ENCODE assay signal across 1 cellular context in the genomic region with DNA sequence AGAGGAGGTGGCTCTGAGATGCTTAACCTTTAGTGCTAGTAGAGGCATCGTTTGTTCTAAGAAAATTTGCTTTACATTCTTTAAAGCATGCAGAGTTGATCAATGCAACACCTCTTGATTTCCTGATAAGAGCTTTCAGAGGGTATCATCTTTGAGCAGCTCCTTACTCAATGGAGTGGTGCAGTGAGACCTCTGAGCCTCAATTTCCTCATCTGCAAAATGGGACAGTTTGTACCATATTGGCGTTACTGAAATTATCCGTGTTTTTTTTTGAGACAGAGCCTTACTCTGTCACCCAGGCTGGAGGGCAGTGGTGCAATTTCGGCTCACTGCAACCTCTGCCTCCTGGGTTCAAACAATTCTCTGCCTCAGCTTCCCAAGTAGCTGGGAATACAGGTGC.
A peak's percentile ranks its signal among the peaks of the same experiment; 100 is the strongest.
TF ChIP-seq lines count a peak whose summit lies in the region.

No MANE protein-coding gene starts in this region.

TF ChIP-seq in K562, 482 proteins besides CTCF, POLR2A, EP300 and RAD21:
- TF ChIP-seq ZNF384 (IDR thresholded peaks at IDR 0.05; ENCODE audit: low read depth, low read length) (no peak), DNMT1 (IDR thresholded peaks at IDR 0.05) (no peak), ZC3H4 (CRISPR knock-in tag; IDR thresholded peaks at IDR 0.05; ENCODE audit: borderline replicate concordance) (no peak), ZNF57 (CRISPR knock-in tag; IDR thresholded peaks at IDR 0.05) (no peak), TOE1 (IDR thresholded peaks at IDR 0.05; ENCODE audit: borderline replicate concordance) (no peak), TOE1 (CRISPR knock-in tag; IDR thresholded peaks at IDR 0.05; ENCODE audit: borderline replicate concordance, low read depth) (no peak), ZNF436 (CRISPR knock-in tag; IDR thresholded peaks at IDR 0.05) (no peak), FOXP1 (CRISPR knock-in tag; IDR thresholded peaks at IDR 0.05) (no peak), ADNP (tag; IDR thresholded peaks at IDR 0.05) (0 out of 2 replicates have a peak, but pooled peaks have one; percentile 52), MEF2A (IDR thresholded peaks at IDR 0.05; ENCODE audit: control insufficient read depth, low read depth, low read length) (no peak), BCOR (IDR thresholded peaks at IDR 0.05) (peak; percentile 53; the same call in 1 of the 2 replicates)
- TF ChIP-seq, protein P1, sequence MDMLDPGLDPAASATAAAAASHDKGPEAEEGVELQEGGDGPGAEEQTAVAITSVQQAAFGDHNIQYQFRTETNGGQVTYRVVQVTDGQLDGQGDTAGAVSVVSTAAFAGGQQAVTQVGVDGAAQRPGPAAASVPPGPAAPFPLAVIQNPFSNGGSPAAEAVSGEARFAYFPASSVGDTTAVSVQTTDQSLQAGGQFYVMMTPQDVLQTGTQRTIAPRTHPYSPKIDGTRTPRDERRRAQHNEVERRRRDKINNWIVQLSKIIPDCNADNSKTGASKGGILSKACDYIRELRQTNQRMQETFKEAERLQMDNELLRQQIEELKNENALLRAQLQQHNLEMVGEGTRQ (CRISPR knock-in tag; IDR thresholded peaks at IDR 0.05), result no peak
- TF ChIP-seq, protein P2, sequence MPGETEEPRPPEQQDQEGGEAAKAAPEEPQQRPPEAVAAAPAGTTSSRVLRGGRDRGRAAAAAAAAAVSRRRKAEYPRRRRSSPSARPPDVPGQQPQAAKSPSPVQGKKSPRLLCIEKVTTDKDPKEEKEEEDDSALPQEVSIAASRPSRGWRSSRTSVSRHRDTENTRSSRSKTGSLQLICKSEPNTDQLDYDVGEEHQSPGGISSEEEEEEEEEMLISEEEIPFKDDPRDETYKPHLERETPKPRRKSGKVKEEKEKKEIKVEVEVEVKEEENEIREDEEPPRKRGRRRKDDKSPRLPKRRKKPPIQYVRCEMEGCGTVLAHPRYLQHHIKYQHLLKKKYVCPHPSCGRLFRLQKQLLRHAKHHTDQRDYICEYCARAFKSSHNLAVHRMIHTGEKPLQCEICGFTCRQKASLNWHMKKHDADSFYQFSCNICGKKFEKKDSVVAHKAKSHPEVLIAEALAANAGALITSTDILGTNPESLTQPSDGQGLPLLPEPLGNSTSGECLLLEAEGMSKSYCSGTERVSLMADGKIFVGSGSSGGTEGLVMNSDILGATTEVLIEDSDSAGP (CRISPR knock-in tag; IDR thresholded peaks at IDR 0.05), result no peak
- TF ChIP-seq, protein P3, sequence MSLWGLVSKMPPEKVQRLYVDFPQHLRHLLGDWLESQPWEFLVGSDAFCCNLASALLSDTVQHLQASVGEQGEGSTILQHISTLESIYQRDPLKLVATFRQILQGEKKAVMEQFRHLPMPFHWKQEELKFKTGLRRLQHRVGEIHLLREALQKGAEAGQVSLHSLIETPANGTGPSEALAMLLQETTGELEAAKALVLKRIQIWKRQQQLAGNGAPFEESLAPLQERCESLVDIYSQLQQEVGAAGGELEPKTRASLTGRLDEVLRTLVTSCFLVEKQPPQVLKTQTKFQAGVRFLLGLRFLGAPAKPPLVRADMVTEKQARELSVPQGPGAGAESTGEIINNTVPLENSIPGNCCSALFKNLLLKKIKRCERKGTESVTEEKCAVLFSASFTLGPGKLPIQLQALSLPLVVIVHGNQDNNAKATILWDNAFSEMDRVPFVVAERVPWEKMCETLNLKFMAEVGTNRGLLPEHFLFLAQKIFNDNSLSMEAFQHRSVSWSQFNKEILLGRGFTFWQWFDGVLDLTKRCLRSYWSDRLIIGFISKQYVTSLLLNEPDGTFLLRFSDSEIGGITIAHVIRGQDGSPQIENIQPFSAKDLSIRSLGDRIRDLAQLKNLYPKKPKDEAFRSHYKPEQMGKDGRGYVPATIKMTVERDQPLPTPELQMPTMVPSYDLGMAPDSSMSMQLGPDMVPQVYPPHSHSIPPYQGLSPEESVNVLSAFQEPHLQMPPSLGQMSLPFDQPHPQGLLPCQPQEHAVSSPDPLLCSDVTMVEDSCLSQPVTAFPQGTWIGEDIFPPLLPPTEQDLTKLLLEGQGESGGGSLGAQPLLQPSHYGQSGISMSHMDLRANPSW (CRISPR knock-in tag; IDR thresholded peaks at IDR 0.05), result no peak
- TF ChIP-seq, protein P4, sequence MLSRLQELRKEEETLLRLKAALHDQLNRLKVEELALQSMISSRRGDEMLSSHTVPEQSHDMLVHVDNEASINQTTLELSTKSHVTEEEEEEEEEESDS (CRISPR knock-in tag; IDR thresholded peaks at IDR 0.05), result no peak
TF ChIP-seq in K562: peak in this region for 2.
